Comparison of ENCODE assay signal across 8 cellular contexts in genomic region chr16:74666425-74667214, GRCh38. TPM values are rescaled to one million over a fixed set of nuclear protein-coding genes. Genes with fewer than 3 reads are reported as not detected.
DNase-seq lines count a peak whose midpoint lies in the region; ATAC-seq and TF ChIP-seq lines count a peak whose summit lies in the region.

RFWD3 (minus strand) TSS chr16:74666877; CDS start chr16:74661449, 5,428 bp downstream.

- TF ChIP-seq POLR2A in vagina (IDR thresholded peaks at IDR 0.05) = no peak

- WGBS in right cardiac atrium = under 1% methylated on average over 63 of the region's 63 CpGs

- no peaks in the 10 kb centered on the region for H3K27me3 ChIP-seq in right cardiac atrium (ENCODE audit: control insufficient read depth, insufficient read depth)
- no peaks in the 10 kb centered on the region for H3K27me3 ChIP-seq in vagina

- H3K4me3 ChIP-seq in right cardiac atrium (ENCODE audit: low read length) (peak within 1 kb of the TSS; percentile 98), vagina (peak within 1 kb of the TSS; percentile 71 to 97)

- peak; percentile 79 to 90 for DNase-seq in NCI-H187 (lab: John Stamatoyannopoulos, UW)
- peak; percentile 83 to 99 (median 96) for DNase-seq in T-helper 2 cell
- DNase-seq in anterior cingulate cortex (lab: John Stamatoyannopoulos, UW) = peak; percentile 51 to 99 (median 96)
- DNase-seq in right cardiac atrium = peak; percentile 96 to 98 (median 97)
- DNase-seq in pulmonary artery endothelial cell (ENCODE audit: low read depth, low spot score) = peak; percentile 97
- peak in 1 of 2 donors; percentile 100 for DNase-seq in vagina (ENCODE audit: extremely low spot score in 2 of 2)

- TF ChIP-seq CTCF in vagina (IDR thresholded peaks at IDR 0.05) = no peak

- H3K9me3 ChIP-seq in right cardiac atrium (ENCODE audit: control insufficient read depth, low read length) (no peaks in the 10 kb centered on the region), vagina (no peaks in the 10 kb centered on the region)

- ATAC-seq in GM18498 (IDR thresholded peaks at IDR 0.05; ENCODE audit: unreplicated experiment) (peak; percentile 100), HG02938 (IDR thresholded peaks at IDR 0.05; ENCODE audit: unreplicated experiment) (peak; percentile 100), right cardiac atrium (peak; percentile 100)

- H3K27ac ChIP-seq in right cardiac atrium (ENCODE audit: low read length) (peak within 1 kb of the TSS; percentile 53), vagina (peak within 1 kb of the TSS; percentile 71)

- H3K4me1 ChIP-seq in right cardiac atrium (ENCODE audit: control insufficient read depth, insufficient read depth, low read length) = no peaks in the 10 kb centered on the region
- H3K4me1 ChIP-seq in vagina = peaks cover 18% of the 10 kb centered on the region

- peaks cover 0 to 14% of the 10 kb centered on the region in 2 donors for H3K36me3 ChIP-seq in vagina

- intact Hi-C loops in right cardiac atrium (cut with DNase I) (no loop called here), vagina (cut with DNase I) (no loop called here)

RNA-seq across cellular contexts. Expression of gene RFWD3, which starts in this region (rescaled TPM):
- total RNA-seq in right cardiac atrium (1 to 10 TPM; 6.2 to 7.9 (median 6.7) TPM), pulmonary artery endothelial cell (31.7 and 35.5 TPM in 2 replicates), vagina (36.3 TPM)
- 2.9 TPM for polyA plus RNA-seq in right cardiac atrium
